In the genomic region with DNA sequence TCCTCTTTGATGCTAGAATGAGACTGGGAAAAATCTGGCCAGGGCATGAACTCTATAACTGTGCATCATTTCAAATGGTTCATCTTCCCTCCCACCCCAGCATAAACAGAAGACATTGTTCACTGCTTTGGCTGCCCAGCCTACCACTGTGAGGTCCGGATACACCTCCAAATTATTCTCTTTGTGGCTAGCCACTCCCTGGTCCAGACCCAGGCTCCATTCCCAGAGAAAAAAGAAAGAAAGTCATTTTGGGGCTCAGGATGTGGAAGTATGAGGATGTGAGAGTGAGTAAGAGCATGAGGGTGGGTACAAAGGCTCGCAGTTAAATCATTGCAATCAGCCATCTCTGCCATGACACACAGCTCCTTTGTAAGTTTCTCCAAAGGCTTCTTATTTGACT, we compare ENCODE assay signal across 2 cellular contexts.
TF ChIP-seq lines count a peak whose summit lies in the region.

No MANE protein-coding gene starts in this region.

TF ChIP-seq in SK-N-SH, 30 proteins besides CTCF, POLR2A, EP300 and RAD21 (continued from another document):
- TF ChIP-seq, protein P1, sequence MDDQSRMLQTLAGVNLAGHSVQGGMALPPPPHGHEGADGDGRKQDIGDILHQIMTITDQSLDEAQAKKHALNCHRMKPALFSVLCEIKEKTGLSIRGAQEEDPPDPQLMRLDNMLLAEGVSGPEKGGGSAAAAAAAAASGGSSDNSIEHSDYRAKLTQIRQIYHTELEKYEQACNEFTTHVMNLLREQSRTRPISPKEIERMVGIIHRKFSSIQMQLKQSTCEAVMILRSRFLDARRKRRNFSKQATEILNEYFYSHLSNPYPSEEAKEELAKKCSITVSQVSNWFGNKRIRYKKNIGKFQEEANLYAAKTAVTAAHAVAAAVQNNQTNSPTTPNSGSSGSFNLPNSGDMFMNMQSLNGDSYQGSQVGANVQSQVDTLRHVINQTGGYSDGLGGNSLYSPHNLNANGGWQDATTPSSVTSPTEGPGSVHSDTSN (IDR thresholded peaks at IDR 0.05), result no peak
- no peak for TF ChIP-seq TCF12 (IDR thresholded peaks at IDR 0.05)
- no peak for TF ChIP-seq MXI1 (IDR thresholded peaks at IDR 0.05; ENCODE audit: low read depth, low read length)
- TF ChIP-seq FOXJ3 (CRISPR knock-in tag; IDR thresholded peaks at IDR 0.05), result no peak
- TF ChIP-seq YY1 (IDR thresholded peaks at IDR 0.05; ENCODE audit: low read depth), result no peak
- TF ChIP-seq EZH2phosphoT487 (IDR thresholded peaks at IDR 0.05; ENCODE audit: borderline replicate concordance, low read depth), result no peak
- no peak for TF ChIP-seq GATA2 (CRISPR knock-in tag; IDR thresholded peaks at IDR 0.05)
- TF ChIP-seq MEF2A (IDR thresholded peaks at IDR 0.05; ENCODE audit: borderline replicate concordance, low read depth), result no peak
- TF ChIP-seq POLR2AphosphoS5 (IDR thresholded peaks at IDR 0.05; ENCODE audit: low read depth, low read length), result no peak
- TF ChIP-seq, protein P2, sequence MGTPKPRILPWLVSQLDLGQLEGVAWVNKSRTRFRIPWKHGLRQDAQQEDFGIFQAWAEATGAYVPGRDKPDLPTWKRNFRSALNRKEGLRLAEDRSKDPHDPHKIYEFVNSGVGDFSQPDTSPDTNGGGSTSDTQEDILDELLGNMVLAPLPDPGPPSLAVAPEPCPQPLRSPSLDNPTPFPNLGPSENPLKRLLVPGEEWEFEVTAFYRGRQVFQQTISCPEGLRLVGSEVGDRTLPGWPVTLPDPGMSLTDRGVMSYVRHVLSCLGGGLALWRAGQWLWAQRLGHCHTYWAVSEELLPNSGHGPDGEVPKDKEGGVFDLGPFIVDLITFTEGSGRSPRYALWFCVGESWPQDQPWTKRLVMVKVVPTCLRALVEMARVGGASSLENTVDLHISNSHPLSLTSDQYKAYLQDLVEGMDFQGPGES (IDR thresholded peaks at IDR 0.05; ENCODE audit: low read depth, low read length), result no peak
- TF ChIP-seq, protein P3, sequence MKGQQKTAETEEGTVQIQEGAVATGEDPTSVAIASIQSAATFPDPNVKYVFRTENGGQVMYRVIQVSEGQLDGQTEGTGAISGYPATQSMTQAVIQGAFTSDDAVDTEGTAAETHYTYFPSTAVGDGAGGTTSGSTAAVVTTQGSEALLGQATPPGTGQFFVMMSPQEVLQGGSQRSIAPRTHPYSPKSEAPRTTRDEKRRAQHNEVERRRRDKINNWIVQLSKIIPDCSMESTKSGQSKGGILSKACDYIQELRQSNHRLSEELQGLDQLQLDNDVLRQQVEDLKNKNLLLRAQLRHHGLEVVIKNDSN (IDR thresholded peaks at IDR 0.05; ENCODE audit: borderline replicate concordance, low read depth), result no peak

TF ChIP-seq in SK-N-SH treated with all-trans-retinoic acid at 6 μM for 48 hours, 23 proteins besides CTCF, POLR2A, EP300 and RAD21 (continued from another document):
- TF ChIP-seq, protein P4, sequence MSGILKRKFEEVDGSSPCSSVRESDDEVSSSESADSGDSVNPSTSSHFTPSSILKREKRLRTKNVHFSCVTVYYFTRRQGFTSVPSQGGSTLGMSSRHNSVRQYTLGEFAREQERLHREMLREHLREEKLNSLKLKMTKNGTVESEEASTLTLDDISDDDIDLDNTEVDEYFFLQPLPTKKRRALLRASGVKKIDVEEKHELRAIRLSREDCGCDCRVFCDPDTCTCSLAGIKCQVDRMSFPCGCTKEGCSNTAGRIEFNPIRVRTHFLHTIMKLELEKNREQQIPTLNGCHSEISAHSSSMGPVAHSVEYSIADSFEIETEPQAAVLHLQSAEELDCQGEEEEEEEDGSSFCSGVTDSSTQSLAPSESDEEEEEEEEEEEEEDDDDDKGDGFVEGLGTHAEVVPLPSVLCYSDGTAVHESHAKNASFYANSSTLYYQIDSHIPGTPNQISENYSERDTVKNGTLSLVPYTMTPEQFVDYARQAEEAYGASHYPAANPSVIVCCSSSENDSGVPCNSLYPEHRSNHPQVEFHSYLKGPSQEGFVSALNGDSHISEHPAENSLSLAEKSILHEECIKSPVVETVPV (CRISPR knock-in tag; IDR thresholded peaks at IDR 0.05), result no peak
- TF ChIP-seq ARNTL (CRISPR knock-in tag; IDR thresholded peaks at IDR 0.05; ENCODE audit: borderline replicate concordance, low read depth), result no peak
- TF ChIP-seq GLIS3 (CRISPR knock-in tag; IDR thresholded peaks at IDR 0.05), result no peak
- TF ChIP-seq, protein P5, sequence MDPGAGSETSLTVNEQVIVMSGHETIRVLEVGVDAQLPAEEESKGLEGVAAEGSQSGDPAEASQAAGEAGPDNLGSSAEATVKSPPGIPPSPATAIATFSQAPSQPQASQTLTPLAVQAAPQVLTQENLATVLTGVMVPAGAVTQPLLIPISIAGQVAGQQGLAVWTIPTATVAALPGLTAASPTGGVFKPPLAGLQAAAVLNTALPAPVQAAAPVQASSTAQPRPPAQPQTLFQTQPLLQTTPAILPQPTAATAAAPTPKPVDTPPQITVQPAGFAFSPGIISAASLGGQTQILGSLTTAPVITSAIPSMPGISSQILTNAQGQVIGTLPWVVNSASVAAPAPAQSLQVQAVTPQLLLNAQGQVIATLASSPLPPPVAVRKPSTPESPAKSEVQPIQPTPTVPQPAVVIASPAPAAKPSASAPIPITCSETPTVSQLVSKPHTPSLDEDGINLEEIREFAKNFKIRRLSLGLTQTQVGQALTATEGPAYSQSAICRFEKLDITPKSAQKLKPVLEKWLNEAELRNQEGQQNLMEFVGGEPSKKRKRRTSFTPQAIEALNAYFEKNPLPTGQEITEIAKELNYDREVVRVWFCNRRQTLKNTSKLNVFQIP (CRISPR knock-in tag; IDR thresholded peaks at IDR 0.05; ENCODE audit: borderline replicate concordance, low read depth), result no peak
- TF ChIP-seq ZNF565 (CRISPR knock-in tag; conservative IDR thresholded peaks at IDR 0.05; ENCODE audit: low read depth), result no peak
- TF ChIP-seq ZC3H10 (CRISPR knock-in tag; IDR thresholded peaks at IDR 0.05), result no peak
- TF ChIP-seq TOX (CRISPR knock-in tag; IDR thresholded peaks at IDR 0.05; ENCODE audit: borderline replicate concordance), result no peak
- TF ChIP-seq ZFP3 (CRISPR knock-in tag; IDR thresholded peaks at IDR 0.05), result no peak
- TF ChIP-seq ZFP30 (CRISPR knock-in tag; IDR thresholded peaks at IDR 0.05), result no peak
- TF ChIP-seq TCF4 (CRISPR knock-in tag; IDR thresholded peaks at IDR 0.05; ENCODE audit: borderline replicate concordance), result no peak
- TF ChIP-seq ZNF70 (CRISPR knock-in tag; IDR thresholded peaks at IDR 0.05), result no peak
- TF ChIP-seq CSDC2 (CRISPR knock-in tag; IDR thresholded peaks at IDR 0.05), result no peak
